In genomic region chr19:38534574-38534973, GRCh38 we compare ENCODE assay signal across 19 cellular contexts.
"Had no signal": no experiment of that assay in that cellular context is flagged by ENCODE, and none has a peak within 500 bp of the region (broad histone marks: within the 10 kb centered on the region; RNA-seq: fewer than 3 reads in every experiment).

No MANE protein-coding gene starts in this region.

- H3K27ac ChIP-seq: HL-60, RWPE1 had no signal

- H3K9me3 ChIP-seq: SK-N-SH had no signal

- DNase-seq: KBM-7, MG63, NCI-H1092 treated with DMSO at 0.1 percent for 48 hours, NCI-H1436, NCI-H187, NCI-H2029, NCI-H2081 treated with DMSO at 0.1 percent for 48 hours, NCI-H2171, NCI-H226, NCI-H446, NCI-H510A, NCI-H524 treated with DMSO at 0.1 percent for 48 hours, NCI-H69, NCI-H774, SHP77, SK-N-SH, SW 1271 had no signal

- H3K4me3 ChIP-seq: MG63 had no signal

- H3K36me3 ChIP-seq: MG63 had no signal

- H3K4me2 ChIP-seq: SK-N-SH had no signal
